ENCODE assay signal across 8 cellular contexts in the genomic region with DNA sequence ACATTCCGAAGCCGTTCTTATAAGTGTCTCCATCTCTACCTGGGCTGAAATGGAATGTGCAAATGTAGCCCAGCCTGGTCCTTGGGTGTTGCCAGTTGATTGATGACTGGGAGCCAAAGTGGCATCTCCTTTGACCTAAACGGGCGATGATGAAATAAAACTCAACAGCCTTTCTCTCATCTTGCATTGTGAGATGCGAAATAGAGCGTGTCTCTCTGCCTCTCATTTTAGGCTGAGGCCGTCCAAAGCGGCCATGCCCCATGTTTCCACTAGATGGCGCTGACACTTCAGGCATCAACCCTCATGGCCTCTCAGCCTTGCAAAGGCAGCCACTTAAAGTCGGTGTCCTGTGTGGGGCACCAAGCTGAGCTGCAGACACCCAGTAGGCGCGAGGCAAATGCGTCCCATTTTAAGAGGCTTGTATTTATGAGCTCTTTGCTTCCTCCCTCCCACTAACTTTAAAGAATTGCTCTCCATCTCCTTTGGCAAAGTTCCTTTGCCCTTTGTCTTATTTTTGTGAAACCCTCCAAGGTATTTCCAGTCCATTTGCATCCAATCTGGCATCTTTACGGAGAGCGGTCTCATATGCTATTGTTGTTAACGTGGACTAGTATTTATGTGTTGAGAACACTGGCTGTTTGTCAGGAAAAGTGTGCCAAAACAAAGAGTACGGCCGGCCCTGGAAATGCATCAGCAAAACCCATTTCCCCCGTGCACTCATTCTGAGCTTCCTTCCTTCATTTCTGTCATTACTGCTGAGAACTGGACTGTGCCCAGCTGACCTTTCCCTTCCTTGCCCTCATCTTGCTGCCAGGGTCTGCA. TPM values are rescaled to one million over a fixed set of nuclear protein-coding genes. Genes with fewer than 3 reads are reported as not detected.
DNase-seq lines count a peak whose midpoint lies in the region; ATAC-seq and TF ChIP-seq lines count a peak whose summit lies in the region.

No MANE protein-coding gene starts in this region.

- POLR2A ChIA-PET in A673 (lab: Charles Lee; ENCODE audit: low non-redundant PET), result no interaction called here

- BruUV-seq in A673 (replicated peaks; lab: Mats Ljungman, UMichigan), result no TSS peak

- H3K36me3 ChIP-seq in A673 (ENCODE audit: insufficient read depth, low read length, poor library complexity, severe bottlenecking), result no peaks in the 10 kb centered on the region

- intact Hi-C loops in A673 (cut with micrococcal nuclease; ENCODE audit: unreplicated experiment), result loop anchor here (1.0 to 10.0 kb wide), 5 partner anchors 66 to 618 kb away; no protein-coding TSS in a partner anchor

- H3K27ac ChIP-seq in A673 (ENCODE audit: low read depth, low read length, poor library complexity, severe bottlenecking), result no peak overlapping the region
- H3K27ac ChIP-seq in caudate nucleus (ENCODE audit: low read depth, low read length), result peak overlapping the region; percentile 89

- peaks cover 7% of the 10 kb centered on the region for H3K4me1 ChIP-seq in A673 (ENCODE audit: insufficient read depth, low read length, poor library complexity, severe bottlenecking)

- ATAC-seq in GM18520 (IDR thresholded peaks at IDR 0.05; ENCODE audit: unreplicated experiment) (peak; percentile 64), HG03095 (IDR thresholded peaks at IDR 0.05; ENCODE audit: unreplicated experiment) (peak; percentile 96)

- H3K9me3 ChIP-seq in A673 (ENCODE audit: low read depth, low read length, poor library complexity, severe bottlenecking), result no peaks in the 10 kb centered on the region

- H3K27me3 ChIP-seq in A673 (replicated peaks; ENCODE audit: insufficient read depth, low read depth, low read length, poor library complexity), result no peaks in the 10 kb centered on the region

- CTCF ChIA-PET in A673 (lab: Charles Lee), result interaction anchor here (0.6 to 1.6 kb wide), 6 partner anchors 36 to 1251 kb away, joined by 3 to 17 read pairs (median 6); no protein-coding TSS in a partner anchor

- no peak overlapping the region for H3K4me3 ChIP-seq in A673 (ENCODE audit: low read depth, low read length, poor library complexity, severe bottlenecking)

- DNase-seq in A673 (ENCODE audit: low spot score) (peak; percentile 90), NCI-H2227 (lab: John Stamatoyannopoulos, UW; ENCODE audit: unreplicated experiment) (peak; percentile 87), caudate nucleus (lab: John Stamatoyannopoulos, UW) (peak in 60 of 61 donors; percentile 29 to 96 (median 80)), kidney tubule cell (ENCODE audit: low spot score) (peak; percentile 76)
- DNase-seq in activated CD4-positive, CD25-positive, alpha-beta regulatory T cell (lab: John Stamatoyannopoulos, UW), result peak; percentile 60 to 82 (median 62)
- peak; percentile 86 for DNase-seq in stimulated activated CD4-positive, alpha-beta T cell treated with anti-CD3 and anti-CD28 coated beads, Interleukin-1b, Interleukin-23, amount 100 ng/mL, for 48 hours

- TF ChIP-seq CTCF in A673 (conservative IDR thresholded peaks at IDR 0.05; ENCODE audit: low read depth, low read length), result peak; percentile 97

RNA-seq across cellular contexts. Expression of a gene that starts 25.0 kb away (rescaled TPM):
- 0.22 and 0.56 TPM in 2 replicates for total RNA-seq in A673 (2021)

RNA-seq across cellular contexts. Expression of a gene that starts 35.6 kb away (rescaled TPM):
- total RNA-seq in A673 (2021), result not detected in 2 replicates
